8 cellular contexts compared by ENCODE assay signal in genomic region chr2:134119117-134119671, GRCh38.
DNase-seq lines count a peak whose midpoint lies in the region; ATAC-seq, FAIRE-seq and TF ChIP-seq lines count a peak whose summit lies in the region.

No MANE protein-coding gene starts in this region.

- no peak for FAIRE-seq in D721Med (lab: Jason Lieb, UNC)

- H3K4me3 Mint-ChIP-seq in stimulated activated effector memory CD8-positive, alpha-beta T cell treated with anti-CD3 and anti-CD28 coated beads, Interleukin-12 subunit alpha, Interleukin-12 subunit beta, amount 100 ng/mL, for 72 hours = peak overlapping the region; percentile 89

- no peaks in the 10 kb centered on the region for H3K9me3 Mint-ChIP-seq in stimulated activated effector memory CD8-positive, alpha-beta T cell treated with anti-CD3 and anti-CD28 coated beads, Interleukin-12 subunit alpha, Interleukin-12 subunit beta, amount 100 ng/mL, for 72 hours

- peak; percentile 3 for ATAC-seq in HG02884 (IDR thresholded peaks at IDR 0.05; ENCODE audit: unreplicated experiment)
- peak; percentile 6 for ATAC-seq in stimulated activated effector memory CD8-positive, alpha-beta T cell treated with anti-CD3 and anti-CD28 coated beads, Interleukin-12 subunit alpha, Interleukin-12 subunit beta, amount 100 ng/mL, for 72 hours

- H3K4me3 ChIP-seq in foreskin fibroblast (ENCODE audit: low read depth in 1 of 2, low read length in 2 of 2) = peak overlapping the region; percentile 64 to 75

- H3K4me1 Mint-ChIP-seq in stimulated activated effector memory CD8-positive, alpha-beta T cell treated with anti-CD3 and anti-CD28 coated beads, Interleukin-12 subunit alpha, Interleukin-12 subunit beta, amount 100 ng/mL, for 72 hours = peaks cover 44% of the 10 kb centered on the region

- DNase-seq in SIG-M5 treated with dmso at 0.1 percent for 504 hours (lab: John Stamatoyannopoulos, UW; ENCODE audit: unreplicated experiment) (peak; percentile 54), SIG-M5 (lab: John Stamatoyannopoulos, UW) (no peak), SK-N-DZ (ENCODE audit: low spot score) (peak; percentile 23), foreskin fibroblast (peak in 1 of 2 donors; percentile 15), cortex of kidney (lab: John Stamatoyannopoulos, UW) (no peak), D721Med (ENCODE audit: insufficient read length, low spot score) (no peak)
- DNase-seq in stimulated activated effector memory CD8-positive, alpha-beta T cell treated with anti-CD3 and anti-CD28 coated beads, Interleukin-12 subunit alpha, Interleukin-12 subunit beta, amount 100 ng/mL, for 72 hours (ENCODE audit: low spot score in 2 of 2) = no peak

- peaks cover 7% of the 10 kb centered on the region for H3K36me3 Mint-ChIP-seq in stimulated activated effector memory CD8-positive, alpha-beta T cell treated with anti-CD3 and anti-CD28 coated beads, Interleukin-12 subunit alpha, Interleukin-12 subunit beta, amount 100 ng/mL, for 72 hours

- H3K27ac Mint-ChIP-seq in stimulated activated effector memory CD8-positive, alpha-beta T cell treated with anti-CD3 and anti-CD28 coated beads, Interleukin-12 subunit alpha, Interleukin-12 subunit beta, amount 100 ng/mL, for 72 hours = peak overlapping the region; percentile 90

- TF ChIP-seq CTCF in foreskin fibroblast (IDR thresholded peaks at IDR 0.05; ENCODE audit: low read depth, low read length) = no peak
- no peak for TF ChIP-seq CTCF in D721Med (IDR thresholded peaks at IDR 0.05; ENCODE audit: insufficient read depth, missing control alignments)

Comparison
In these comparisons a context has a peak if more than half of its experiments do, and no peak if none do; other contexts are left out.
1. DNase-seq: peak in SIG-M5 treated with dmso at 0.1 percent for 504 hours (single experiment) and SK-N-DZ (single experiment); none in SIG-M5 (single experiment), stimulated activated effector memory CD8-positive, alpha-beta T cell treated with anti-CD3 and anti-CD28 coated beads, Interleukin-12 subunit alpha, Interleukin-12 subunit beta, amount 100 ng/mL, for 72 hours (0 of 2), cortex of kidney (single experiment) and D721Med (single experiment).